8 cellular contexts compared by ENCODE assay signal in genomic region chr10:68989317-68989990, GRCh38. TPM values are rescaled to one million over a fixed set of nuclear protein-coding genes. Genes with fewer than 3 reads are reported as not detected.
A peak's percentile ranks its signal among the peaks of the same experiment; 100 is the strongest.
DNase-seq lines count a peak whose midpoint lies in the region; ATAC-seq, FAIRE-seq and TF ChIP-seq lines count a peak whose summit lies in the region.

No MANE protein-coding gene starts in this region.

- RAD21 ChIA-PET in GM12878 (lab: Charles Lee; ENCODE audit: unreplicated experiment): interaction anchor here (1.1 to 1.4 kb wide), 4 partner anchors 15 to 104 kb away, joined by 3 to 5 read pairs (median 4); no protein-coding TSS in a partner anchor

- in situ Hi-C loops in GM12878 (cut with MboI): no loop called here

- no peak for TF ChIP-seq EP300 in GM12878 (IDR thresholded peaks at IDR 0.05; ENCODE audit: borderline replicate concordance in 1 of 2, control insufficient read depth in 1 of 2, low read depth in 2 of 2, low read length in 2 of 2)

- no peak for FAIRE-seq in GM12878 (lab: Jason Lieb, UNC)

- H3K4me1 ChIP-seq in GM12878 (ENCODE audit: control insufficient read depth, insufficient read depth, low read length) (peaks cover 7% of the 10 kb centered on the region), left lung (peaks cover 19 to 49% of the 10 kb centered on the region in 2 donors), tibial artery (peaks cover 0 to 51% (median 45%) of the 10 kb centered on the region in 4 donors)

- peak overlapping the region; percentile 86 for H3K4me3 ChIP-seq in GM12878
- peak overlapping the region; percentile 78 to 90 for H3K4me3 ChIP-seq in left lung
- H3K4me3 ChIP-seq in tibial artery: peak overlapping the region; percentile 80 to 99

- H2AFZ ChIP-seq in GM12878 (ENCODE audit: control insufficient read depth, low read depth, low read length): peak overlapping the region; percentile 89

- no peak for TF ChIP-seq POLR2A in GM12878 (IDR thresholded peaks at IDR 0.05; ENCODE audit: low read depth, low read length)

- DNase-seq in AG08395 (ENCODE audit: low spot score) (peak; percentile 9), GM12878 (ENCODE audit: low read depth, low spot score) (no peak), left lung (no peak), tibial artery (peak in 1 of 2 donors; percentile 68), kidney glomerular epithelial cell (lab: John Stamatoyannopoulos, UW) (no peak)

- POLR2A ChIA-PET in GM12878 (lab: Charles Lee): interaction anchor here (0.6 kb wide), 2 partner anchors 103 to 114 kb away, joined by 3 to 8 read pairs; no protein-coding TSS in a partner anchor

- 40% methylated on average over 22 of the region's 22 CpGs for WGBS in GM12878 (ENCODE audit: insufficient coverage, insufficient replicate concordance, low lambda C conversion rate, missing lambda C conversion rate)

- peak overlapping the region; percentile 80 for H3K9ac ChIP-seq in GM12878 (ENCODE audit: control insufficient read depth, insufficient read depth, low read length)

- SMC1A ChIA-PET in GM12878 (lab: Charles Lee; ENCODE audit: uncharacterized antibody, unreplicated experiment): interaction anchor here (1.1 kb wide), 1 partner anchor 109 kb away, joined by 3 read pairs; no protein-coding TSS in a partner anchor

- BruUV-seq in GM12878 (replicated peaks; lab: Mats Ljungman, UMichigan): no TSS peak

- no peaks in the 10 kb centered on the region for H4K20me1 ChIP-seq in GM12878 (ENCODE audit: control insufficient read depth, insufficient read depth)

- intact Hi-C loops in GM12878 (cut with micrococcal nuclease; ENCODE audit: unreplicated experiment) (no loop called here), left lung (cut with DNase I) (no loop called here), tibial artery (cut with DNase I; ENCODE audit: low total_unique reads) (loop anchor here (10.0 kb wide), 1 partner anchor 105 kb away; no protein-coding TSS in a partner anchor)

- H3K36me3 ChIP-seq in GM12878 (ENCODE audit: control insufficient read depth in 2 of 2, insufficient read depth in 2 of 2, low read length in 1 of 2): peaks cover 0 to 8% of the 10 kb centered on the region in 2 experiments; a peak in 3 of 4 replicates
- H3K36me3 ChIP-seq in left lung: peaks cover 0 to 15% of the 10 kb centered on the region in 2 donors
- peaks cover 0 to 10% (median 5%) of the 10 kb centered on the region in 3 donors for H3K36me3 ChIP-seq in tibial artery

- H3K27me3 ChIP-seq in GM12878 (replicated peaks in 1 of 2; ENCODE audit: control insufficient read depth in 2 of 2, insufficient read depth in 2 of 2, low read length in 1 of 2) (no peaks in the 10 kb centered on the region), left lung (no peaks in the 10 kb centered on the region), tibial artery (no peaks in the 10 kb centered on the region)

- TF ChIP-seq RAD21 in GM12878 (IDR thresholded peaks at IDR 0.05; ENCODE audit: insufficient read depth, low read depth, low read length): no peak

- H3K79me2 ChIP-seq in GM12878 (ENCODE audit: control insufficient read depth, insufficient read depth, low read length): peaks cover 21% of the 10 kb centered on the region

- H3K9me3 ChIP-seq in GM12878 (replicated peaks; ENCODE audit: control insufficient read depth, insufficient read depth, low read length): no peaks in the 10 kb centered on the region
- H3K9me3 ChIP-seq in left lung: no peaks in the 10 kb centered on the region
- H3K9me3 ChIP-seq in tibial artery: no peaks in the 10 kb centered on the region

- TF ChIP-seq CTCF in GM12878 (IDR thresholded peaks at IDR 0.05 in 2 of 3, conservative IDR thresholded peaks at IDR 0.05 in 1 of 3; ENCODE audit: control insufficient read depth in 2 of 3, extremely low read depth in 1 of 3, insufficient read depth in 1 of 3, low read depth in 3 of 3, low read length in 3 of 3) (no peak), left lung (IDR thresholded peaks at IDR 0.05) (no peak), tibial artery (IDR thresholded peaks at IDR 0.05) (no peak)

- peak; percentile 3 for ATAC-seq in HG02885 (IDR thresholded peaks at IDR 0.05; ENCODE audit: poor library complexity, unreplicated experiment)
- no peak for ATAC-seq in GM12878
- ATAC-seq in left lung: peak; percentile 3
- no peak for ATAC-seq in GM21390 (IDR thresholded peaks at IDR 0.05; ENCODE audit: unreplicated experiment)
- ATAC-seq in esophagus mucosa: no peak

- peak overlapping the region; percentile 70; the same call in 1 of the 2 replicates for H3K27ac ChIP-seq in GM12878 (ENCODE audit: control insufficient read depth, insufficient read depth)
- H3K27ac ChIP-seq in left lung: peak overlapping the region; percentile 79 to 80
- peak overlapping the region; percentile 90 to 98 for H3K27ac ChIP-seq in tibial artery

- CTCF ChIA-PET in GM12878 (lab: Yijun Ruan, JAX): interaction anchor here (0.8 to 2.0 kb wide), 8 partner anchors 11 to 419 kb away, joined by 3 to 10 read pairs (median 4); partner anchors contain the start of gene DDX21

- peak overlapping the region; percentile 95 for H3K4me2 ChIP-seq in GM12878 (ENCODE audit: control insufficient read depth, insufficient read depth)

TF ChIP-seq in GM12878, 131 proteins besides CTCF, POLR2A, EP300 and RAD21:
- TF ChIP-seq MLLT1 (IDR thresholded peaks at IDR 0.05) (0 out of 2 replicates have a peak, but pooled peaks have one; percentile 13), TARDBP (IDR thresholded peaks at IDR 0.05; ENCODE audit: borderline replicate concordance) (no peak)
TF ChIP-seq in GM12878: peak in this region for 1.

RNA-seq across cellular contexts. Expression of gene KIFBP, which starts 0.9 kb away (rescaled TPM):
- total RNA-seq in GM12878 (2013; cell fraction: nucleolus; rRNA removed): 12.9 and 13.4 TPM in 2 replicates
- 16.3 and 19.2 TPM in 2 replicates for total RNA-seq in GM12878 (2014; rRNA removed)
- 19.9 and 21.0 TPM in 2 replicates for total RNA-seq in GM12878 (2014; rRNA removed; fragmentation: Illumina TruSeq; extraction: Trizol)
- total RNA-seq in GM12878 (2021): 14.9 and 16.0 TPM in 2 replicates
- 5.7 TPM for polyA plus RNA-seq in GM12878 (2011; ENCODE audit: low read depth)
- polyA plus RNA-seq in GM12878 (2011; rRNA removed): 20.0 and 28.8 TPM in 2 replicates
- polyA plus RNA-seq in GM12878 (2011; cell fraction: cytosol; rRNA removed): 9.1 and 10.7 TPM in 2 replicates
- 10.2 and 13.2 TPM in 2 replicates for polyA plus RNA-seq in GM12878 (2011; cell fraction: nucleus; rRNA removed)
- 6.3 and 10.3 TPM in 2 replicates for polyA plus RNA-seq in GM12878 (2012)
- polyA plus RNA-seq in GM12878 (2014; fragmentation: Illumina TruSeq; extraction: Trizol): 25.0 and 39.2 TPM in 2 replicates
- 10 to 100 TPM in 1 of 2 experiments, 1 to 10 TPM in 1; 8.6 to 10.0 TPM for polyA plus RNA-seq in GM12878 (2014; fragmentation: Nextera tagmentation; extraction: Ambion mirVana)
- polyA plus RNA-seq in GM12878 (2014; rRNA removed): 14.3 and 17.3 TPM in 2 replicates
- polyA plus RNA-seq in GM12878 (2016; fragmentation: Nextera tagmentation; extraction: Ambion mirVana): 10 to 100 TPM; 28.7 to 29.5 TPM
- polyA minus RNA-seq in GM12878 (2011; rRNA and poly(A)+ RNA removed): 7.6 and 11.8 TPM in 2 replicates
- polyA minus RNA-seq in GM12878 (2011; cell fraction: cytosol; rRNA and poly(A)+ RNA removed): 4.7 and 6.0 TPM in 2 replicates
- polyA minus RNA-seq in GM12878 (2011; cell fraction: nucleus; rRNA and poly(A)+ RNA removed): 3.9 and 5.5 TPM in 2 replicates
- 10 to 100 TPM; 21.1 to 27.3 TPM for total RNA-seq in left lung
- 11.1 TPM for total RNA-seq in esophagus mucosa

RNA-seq across cellular contexts. Expression of gene DDX21, which starts 33.5 kb away (rescaled TPM):
- 34.8 and 35.9 TPM in 2 replicates for total RNA-seq in GM12878 (2013; cell fraction: nucleolus; rRNA removed)
- total RNA-seq in GM12878 (2014; rRNA removed) (121 and 158 TPM in 2 replicates), GM12878 (2014; rRNA removed; fragmentation: Illumina TruSeq; extraction: Trizol) (153 and 165 TPM in 2 replicates), GM12878 (2021) (122 and 129 TPM in 2 replicates), left lung (10 to 100 TPM; 36.8 to 73.4 TPM), esophagus mucosa (67.2 TPM)
- 39.5 TPM for polyA plus RNA-seq in GM12878 (2011; ENCODE audit: low read depth)
- polyA plus RNA-seq in GM12878 (2011; rRNA removed) (120 and 162 TPM in 2 replicates), GM12878 (2014; fragmentation: Illumina TruSeq; extraction: Trizol) (182 and 223 TPM in 2 replicates), GM12878 (2014; fragmentation: Nextera tagmentation; extraction: Ambion mirVana) (10 to 100 TPM; 80.8 to 88.5 TPM), GM12878 (2014; rRNA removed) (95.6 and 112 TPM in 2 replicates), GM12878 (2016; fragmentation: Nextera tagmentation; extraction: Ambion mirVana) (10 to 100 TPM; 41.1 to 47.8 TPM)
- 43.4 and 50.3 TPM in 2 replicates for polyA plus RNA-seq in GM12878 (2011; cell fraction: cytosol; rRNA removed)
- polyA plus RNA-seq in GM12878 (2011; cell fraction: nucleus; rRNA removed): 35.1 and 62.8 TPM in 2 replicates
- polyA plus RNA-seq in GM12878 (2012): 48.2 and 52.6 TPM in 2 replicates
- polyA minus RNA-seq in GM12878 (2011; rRNA and poly(A)+ RNA removed): 67.2 and 96.1 TPM in 2 replicates
- polyA minus RNA-seq in GM12878 (2011; cell fraction: cytosol; rRNA and poly(A)+ RNA removed): 34.7 and 46.3 TPM in 2 replicates
- 13.4 and 23.5 TPM in 2 replicates for polyA minus RNA-seq in GM12878 (2011; cell fraction: nucleus; rRNA and poly(A)+ RNA removed)

Comparison
In these comparisons a context has a peak if more than half of its experiments do, and no peak if none do; other contexts are left out.
1. ATAC-seq: peak in HG02885 (single experiment) and left lung (single experiment); none in GM12878 (single experiment), GM21390 (single experiment) and esophagus mucosa (single experiment).
2. Peak in every context shown above with its lines, with median percentiles within 50 percentile points of each other: H3K27ac ChIP-seq and H3K4me3 ChIP-seq.